In genomic region chr11:207213-208176, GRCh38 we compare ENCODE assay signal across 1 cellular context.
A peak's percentile ranks its signal among the peaks of the same experiment; 100 is the strongest.
TF ChIP-seq lines count a peak whose summit lies in the region.

Gene BET1L (minus strand): TSS chr11:207399. CDS start chr11:207321, 78 bp downstream.
Gene RIC8A (plus strand): TSS chr11:207708. CDS start chr11:208855, 1,147 bp downstream.

TF ChIP-seq in HepG2, 621 proteins besides CTCF, POLR2A, EP300 and RAD21 (continued from another document and continues in another):
- TF ChIP-seq PRPF4 (IDR thresholded peaks at IDR 0.05; ENCODE audit: low read depth, low read length, poor library complexity, severe bottlenecking) (no peak), RARG (CRISPR knock-in tag; IDR thresholded peaks at IDR 0.05; ENCODE audit: low read depth) (0 out of 2 replicates have a peak, but pooled peaks have one; percentile 81), IKZF5 (CRISPR knock-in tag; IDR thresholded peaks at IDR 0.05) (peak; percentile 56; the same call in 1 of the 2 replicates), SP2 (CRISPR knock-in tag; IDR thresholded peaks at IDR 0.05) (peak; percentile 73), HINFP (CRISPR knock-in tag; IDR thresholded peaks at IDR 0.05; ENCODE audit: low read depth) (no peak; the same call in 1 of the 2 replicates), HMGXB4 (CRISPR knock-in tag; IDR thresholded peaks at IDR 0.05; ENCODE audit: borderline replicate concordance in 1 of 2, low read depth in 1 of 2) (peak; percentile 83 to 89), ZNF713 (CRISPR knock-in tag; IDR thresholded peaks at IDR 0.05) (no peak), LBX2 (CRISPR knock-in tag; IDR thresholded peaks at IDR 0.05; ENCODE audit: borderline replicate concordance) (peak; percentile 66; the same call in 1 of the 2 replicates), ZBTB42 (CRISPR knock-in tag; IDR thresholded peaks at IDR 0.05) (peak; percentile 70), FOXM1 (CRISPR knock-in tag; IDR thresholded peaks at IDR 0.05) (no peak), RXRB (CRISPR knock-in tag; IDR thresholded peaks at IDR 0.05; ENCODE audit: borderline replicate concordance) (no peak; the same call in 1 of the 2 replicates), ZFP36L1 (CRISPR knock-in tag; IDR thresholded peaks at IDR 0.05) (peak; percentile 88; the same call in 1 of the 2 replicates), KAT2B (IDR thresholded peaks at IDR 0.05; ENCODE audit: borderline replicate concordance, low read depth, low read length) (no peak), RFX3 (CRISPR knock-in tag; IDR thresholded peaks at IDR 0.05) (no peak), ZNF34 (CRISPR knock-in tag; IDR thresholded peaks at IDR 0.05; ENCODE audit: borderline replicate concordance) (no peak), TCF12 (IDR thresholded peaks at IDR 0.05) (no peak), TCF12 (CRISPR knock-in tag; IDR thresholded peaks at IDR 0.05) (peak; percentile 2), ZMYM3 (CRISPR knock-in tag; IDR thresholded peaks at IDR 0.05) (no peak), ZNF660 (CRISPR knock-in tag; IDR thresholded peaks at IDR 0.05; ENCODE audit: borderline replicate concordance, low read depth) (no peak), KLF16 (CRISPR knock-in tag; IDR thresholded peaks at IDR 0.05) (no peak; a peak in 2 of 4 replicates), ZNF407 (CRISPR knock-in tag; IDR thresholded peaks at IDR 0.05; ENCODE audit: not compliant biosample characterization) (no peak), HCFC1 (IDR thresholded peaks at IDR 0.05; ENCODE audit: low read depth, low read length) (peak; percentile 32; the same call in 1 of the 2 replicates), DPF2 (CRISPR knock-in tag; IDR thresholded peaks at IDR 0.05; ENCODE audit: borderline replicate concordance, low read depth) (no peak), ZUFSP (CRISPR knock-in tag; IDR thresholded peaks at IDR 0.05; ENCODE audit: borderline replicate concordance) (no peak), ZNF570 (CRISPR knock-in tag; IDR thresholded peaks at IDR 0.05; ENCODE audit: borderline replicate concordance) (peak; percentile 38; the same call in 1 of the 2 replicates), GLI4 (CRISPR knock-in tag; IDR thresholded peaks at IDR 0.05; ENCODE audit: borderline replicate concordance) (no peak), CENPBD1 (CRISPR knock-in tag; IDR thresholded peaks at IDR 0.05; ENCODE audit: borderline replicate concordance, low read depth) (no peak), ATRX (CRISPR knock-in tag; IDR thresholded peaks at IDR 0.05; ENCODE audit: borderline replicate concordance) (no peak), ZNF251 (CRISPR knock-in tag; IDR thresholded peaks at IDR 0.05) (no peak), NFIB (CRISPR knock-in tag; IDR thresholded peaks at IDR 0.05; ENCODE audit: borderline replicate concordance) (no peak), TFDP1 (CRISPR knock-in tag; IDR thresholded peaks at IDR 0.05; ENCODE audit: borderline replicate concordance) (peak; percentile 58; the same call in 1 of the 2 replicates), NBN (conservative IDR thresholded peaks at IDR 0.05) (no peak), REL (CRISPR knock-in tag; conservative IDR thresholded peaks at IDR 0.05) (no peak), FIP1L1 (IDR thresholded peaks at IDR 0.05; ENCODE audit: borderline replicate concordance, insufficient read depth, low read depth, low read length) (0 out of 2 replicates have a peak, but pooled peaks have one; percentile 29), ZNF572 (CRISPR knock-in tag; IDR thresholded peaks at IDR 0.05) (no peak; the same call in 1 of the 2 replicates), FOXC1 (CRISPR knock-in tag; IDR thresholded peaks at IDR 0.05; ENCODE audit: borderline replicate concordance) (peak; percentile 94; the same call in 1 of the 2 replicates), ZFP1 (CRISPR knock-in tag; IDR thresholded peaks at IDR 0.05) (no peak), PBX3 (CRISPR knock-in tag; IDR thresholded peaks at IDR 0.05; ENCODE audit: borderline replicate concordance) (no peak), NR2F6 (IDR thresholded peaks at IDR 0.05) (no peak), NR2F6 (CRISPR knock-in tag; IDR thresholded peaks at IDR 0.05) (no peak), MIER2 (CRISPR knock-in tag; IDR thresholded peaks at IDR 0.05) (no peak), ZNF530 (CRISPR knock-in tag; IDR thresholded peaks at IDR 0.05; ENCODE audit: low read depth) (no peak), LRRFIP1 (CRISPR knock-in tag; conservative IDR thresholded peaks at IDR 0.05) (no peak)
